In genomic region chr9:504921-505821, GRCh38 we compare ENCODE assay signal across 8 cellular contexts. TPM values are rescaled to one million over a fixed set of nuclear protein-coding genes. Genes with fewer than 3 reads are reported as not detected.
DNase-seq lines count a peak whose midpoint lies in the region; ATAC-seq and TF ChIP-seq lines count a peak whose summit lies in the region.

No MANE protein-coding gene starts in this region.

- ATAC-seq in activated CD4-positive, alpha-beta T cell treated with anti-CD3 and anti-CD28 coated beads for 36 hours, result peak; percentile 24
- ATAC-seq in HG03039 (IDR thresholded peaks at IDR 0.05; ENCODE audit: unreplicated experiment) (peak; percentile 26), activated B cell treated with CpG ODN at 0.5 μM for 24 hours (ENCODE audit: low read depth) (no peak), HG03097 (IDR thresholded peaks at IDR 0.05; ENCODE audit: low FRiP score, unreplicated experiment) (no peak)

- peaks cover 8% of the 10 kb centered on the region for H3K4me1 Mint-ChIP-seq in activated CD4-positive, alpha-beta T cell treated with anti-CD3 and anti-CD28 coated beads for 36 hours
- H3K4me1 Mint-ChIP-seq in activated B cell treated with CpG ODN at 0.5 μM for 24 hours (peaks cover 10% of the 10 kb centered on the region), type B pancreatic cell (ENCODE audit: unreplicated experiment) (peaks cover 18% of the 10 kb centered on the region)

- POLR2A ChIA-PET in activated CD4-positive, alpha-beta T cell treated with anti-CD3 and anti-CD28 coated beads for 36 hours (lab: Charles Lee), result no interaction called here
- POLR2A ChIA-PET in activated B cell treated with CpG ODN at 0.5 μM for 24 hours (lab: Charles Lee), result interaction anchor here (1.0 to 2.3 kb wide), 3 partner anchors 30 to 35 kb away, joined by 3 to 11 read pairs (median 3); no protein-coding TSS in a partner anchor

- no peak overlapping the region for H3K27ac Mint-ChIP-seq in activated CD4-positive, alpha-beta T cell treated with anti-CD3 and anti-CD28 coated beads for 36 hours
- no peak overlapping the region for H3K27ac Mint-ChIP-seq in activated B cell treated with CpG ODN at 0.5 μM for 24 hours
- peak overlapping the region; percentile 6 for H3K27ac Mint-ChIP-seq in type B pancreatic cell

- no peaks in the 10 kb centered on the region for H3K36me3 Mint-ChIP-seq in activated CD4-positive, alpha-beta T cell treated with anti-CD3 and anti-CD28 coated beads for 36 hours (ENCODE audit: low read depth)
- H3K36me3 Mint-ChIP-seq in activated B cell treated with CpG ODN at 0.5 μM for 24 hours (ENCODE audit: low read depth), result no peaks in the 10 kb centered on the region
- H3K36me3 Mint-ChIP-seq in type B pancreatic cell, result peaks cover 5% of the 10 kb centered on the region

- no peaks in the 10 kb centered on the region for H3K36me3 ChIP-seq in mucosa of stomach (ENCODE audit: control insufficient read depth, insufficient read depth, low read length)

- TF ChIP-seq POLR2A in erythroblast (IDR thresholded peaks at IDR 0.05; ENCODE audit: low read length), result no peak

- intact Hi-C loops in activated CD4-positive, alpha-beta T cell treated with anti-CD3 and anti-CD28 coated beads for 36 hours (cut with DNase I, micrococcal nuclease), result loop anchor here (1.0 to 5.0 kb wide), 4 partner anchors 34 to 547 kb away; partner anchors contain the start of gene DMRT2 (in 1 of the 2)
- intact Hi-C loops in activated B cell treated with CpG ODN at 0.5 μM for 24 hours (cut with micrococcal nuclease), result loop anchor here (1.0 to 2.0 kb wide), 2 partner anchors 35 to 60 kb away; no protein-coding TSS in a partner anchor

- peaks cover 17% of the 10 kb centered on the region for H3K4me1 ChIP-seq in mucosa of stomach (ENCODE audit: control insufficient read depth, insufficient read depth, low read length)

- CTCF ChIA-PET in activated CD4-positive, alpha-beta T cell treated with anti-CD3 and anti-CD28 coated beads for 36 hours (lab: Charles Lee), result no interaction called here
- CTCF ChIA-PET in activated B cell treated with CpG ODN at 0.5 μM for 24 hours (lab: Charles Lee), result interaction anchor here (1.0 kb wide), 1 partner anchor 34 kb away, joined by 7 read pairs; no protein-coding TSS in a partner anchor

- H3K27me3 Mint-ChIP-seq in activated CD4-positive, alpha-beta T cell treated with anti-CD3 and anti-CD28 coated beads for 36 hours, result peaks cover 26% of the 10 kb centered on the region
- H3K27me3 Mint-ChIP-seq in activated B cell treated with CpG ODN at 0.5 μM for 24 hours (peaks cover 13% of the 10 kb centered on the region), type B pancreatic cell (peaks cover 11% of the 10 kb centered on the region)

- TF ChIP-seq CTCF in activated B cell treated with CpG ODN at 0.5 μM for 24 hours (IDR thresholded peaks at IDR 0.05) (no peak), type B pancreatic cell (conservative IDR thresholded peaks at IDR 0.05) (no peak)

- H3K9me3 ChIP-seq in mucosa of stomach (ENCODE audit: control insufficient read depth, low read length), result no peaks in the 10 kb centered on the region

- peak; percentile 27 for DNase-seq in activated CD4-positive, alpha-beta T cell treated with anti-CD3 and anti-CD28 coated beads for 36 hours
- no peak for DNase-seq in activated CD4-positive, alpha-beta T cell treated with anti-CD3 and anti-CD28 coated beads for 1 hour
- DNase-seq in activated B cell treated with CpG ODN at 0.5 μM for 24 hours, result peak; percentile 30
- DNase-seq in erythroblast (lab: John Stamatoyannopoulos, UW), result peak; percentile 35 to 37
- DNase-seq in type B pancreatic cell (ENCODE audit: extremely low spot score, unreplicated experiment), result peak; percentile 69

- H3K4me3 Mint-ChIP-seq in activated CD4-positive, alpha-beta T cell treated with anti-CD3 and anti-CD28 coated beads for 36 hours, result peak overlapping the region; percentile 57
- peak overlapping the region; percentile 71 for H3K4me3 Mint-ChIP-seq in activated B cell treated with CpG ODN at 0.5 μM for 24 hours
- H3K4me3 Mint-ChIP-seq in type B pancreatic cell, result peak overlapping the region; percentile 92

- no peaks in the 10 kb centered on the region for H3K9me3 Mint-ChIP-seq in activated CD4-positive, alpha-beta T cell treated with anti-CD3 and anti-CD28 coated beads for 36 hours (ENCODE audit: low read depth)
- H3K9me3 Mint-ChIP-seq in activated B cell treated with CpG ODN at 0.5 μM for 24 hours (no peaks in the 10 kb centered on the region), type B pancreatic cell (no peaks in the 10 kb centered on the region)

- H3K27me3 ChIP-seq in mucosa of stomach (ENCODE audit: control insufficient read depth, insufficient read depth, low read length), result no peaks in the 10 kb centered on the region

- peak overlapping the region; percentile 56 for H3K4me3 ChIP-seq in mucosa of stomach (ENCODE audit: low read length)

- peak overlapping the region; percentile 66 for H3K9ac ChIP-seq in mucosa of stomach (ENCODE audit: low read length)

RNA-seq across cellular contexts. Expression of gene KANK1, which starts 0.7 kb away (rescaled TPM):
- total RNA-seq in activated CD4-positive, alpha-beta T cell treated with anti-CD3 and anti-CD28 coated beads for 36 hours, result 1 to 10 TPM; 1.8 to 2.9 TPM
- total RNA-seq in activated B cell treated with CpG ODN at 0.5 μM for 24 hours (2.2 and 2.6 TPM in 2 replicates), type B pancreatic cell (ENCODE audit: low replicate concordance) (54.6 and 68.3 TPM in 2 replicates)

Comparison
In these comparisons a context has a peak if more than half of its experiments do, and no peak if none do; other contexts are left out.
1. ATAC-seq: peak in activated CD4-positive, alpha-beta T cell treated with anti-CD3 and anti-CD28 coated beads for 36 hours (single experiment) and HG03039 (single experiment); none in activated B cell treated with CpG ODN at 0.5 μM for 24 hours (single experiment) and HG03097 (single experiment).
2. RNA of gene KANK1, which starts 0.7 kb away (total RNA-seq): 54.6 to 68.3 TPM in type B pancreatic cell; 1.8 to 2.9 TPM in activated CD4-positive, alpha-beta T cell treated with anti-CD3 and anti-CD28 coated beads for 36 hours and 2.2 to 2.6 TPM in activated B cell treated with CpG ODN at 0.5 μM for 24 hours; every median in the first group is over 10 times any median in the second.
3. Peak in every context shown above with its lines, with median percentiles within 50 percentile points of each other: H3K4me3 Mint-ChIP-seq.